ENCODE assay signal across 8 cellular contexts in the genomic region with DNA sequence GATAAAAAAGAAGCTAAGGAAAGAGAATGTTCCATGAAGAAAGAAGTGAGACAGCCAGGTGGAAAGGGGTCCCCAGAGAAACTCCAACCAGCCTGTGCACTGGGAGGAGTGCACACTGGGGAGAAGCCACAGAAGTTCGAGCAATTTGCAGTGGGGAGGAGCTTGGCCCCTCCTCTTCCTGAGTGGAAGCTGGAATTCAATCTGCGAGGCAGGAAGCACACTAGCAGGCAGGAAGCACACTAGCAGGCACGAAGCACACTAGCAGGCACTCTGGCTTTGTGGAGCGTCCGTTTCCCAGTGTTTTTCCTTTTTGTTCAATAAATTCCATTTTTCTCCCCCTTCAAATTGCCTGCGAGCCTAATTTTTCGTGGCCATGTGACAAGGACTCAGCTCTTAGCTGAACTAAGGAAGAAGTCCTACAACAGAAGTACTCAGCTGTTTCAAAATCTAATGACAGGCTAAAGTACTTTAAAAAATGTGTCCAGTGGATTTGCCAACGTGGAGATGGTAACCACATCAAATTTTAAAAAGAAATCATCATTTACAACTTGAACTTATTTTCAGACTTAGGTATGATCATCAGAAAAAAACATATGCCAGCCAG. TPM values are rescaled to one million over a fixed set of nuclear protein-coding genes. Genes with fewer than 3 reads are reported as not detected.
DNase-seq lines count a peak whose midpoint lies in the region; ATAC-seq and TF ChIP-seq lines count a peak whose summit lies in the region.

No MANE protein-coding gene starts in this region.

- peak overlapping the region; percentile 64 for H2BK120ac ChIP-seq in mesenchymal stem cell (ENCODE audit: low read depth, low read length)

- no peaks in the 10 kb centered on the region for H3K9me3 Mint-ChIP-seq in activated naive CD4-positive, alpha-beta T cell treated with anti-CD3 and anti-CD28 coated beads, Interleukin-2, amount 50 U/mL, for 72 hours

- no peak overlapping the region for H2AFZ ChIP-seq in mesenchymal stem cell (ENCODE audit: low read depth, low read length)

- H3K36me3 ChIP-seq in mesenchymal stem cell (ENCODE audit: control insufficient read depth in 1 of 2, insufficient read depth in 2 of 2, low read depth in 1 of 2, low read length in 2 of 2) (peaks cover 11 to 17% of the 10 kb centered on the region in 2 experiments), uterus (no peaks in the 10 kb centered on the region), prostate gland (no peaks in the 10 kb centered on the region)

- peak in 1 of 2 donors; percentile 36 for ATAC-seq in activated naive CD4-positive, alpha-beta T cell treated with anti-CD3 and anti-CD28 coated beads, Interleukin-2, amount 50 U/mL, for 72 hours
- no peak for ATAC-seq in HG03025 (IDR thresholded peaks at IDR 0.05; ENCODE audit: low FRiP score, unreplicated experiment)
- no peak for ATAC-seq in GM19351 (IDR thresholded peaks at IDR 0.05; ENCODE audit: unreplicated experiment)

- H2BK15ac ChIP-seq in mesenchymal stem cell (ENCODE audit: low read depth, poor library complexity, severe bottlenecking), result peak overlapping the region; percentile 6

- no peak overlapping the region for H3K14ac ChIP-seq in mesenchymal stem cell (ENCODE audit: low read length in 2 of 2)

- peak overlapping the region; percentile 71 for H4K8ac ChIP-seq in mesenchymal stem cell (ENCODE audit: low read length)

- peaks cover 3 to 8% of the 10 kb centered on the region in 2 donors for H3K36me3 Mint-ChIP-seq in activated naive CD4-positive, alpha-beta T cell treated with anti-CD3 and anti-CD28 coated beads, Interleukin-2, amount 50 U/mL, for 72 hours

- H3K4me1 ChIP-seq in mesenchymal stem cell (ENCODE audit: control insufficient read depth, insufficient read depth, low read depth, low read length) (peaks cover 2% of the 10 kb centered on the region), uterus (no peaks in the 10 kb centered on the region), prostate gland (replicated peaks) (no peaks in the 10 kb centered on the region)

- H2BK12ac ChIP-seq in mesenchymal stem cell (ENCODE audit: low read length in 2 of 2), result no peak overlapping the region

- H3K27me3 ChIP-seq in mesenchymal stem cell (ENCODE audit: control insufficient read depth in 1 of 2, insufficient read depth in 1 of 2, low read length in 2 of 2) (no peaks in the 10 kb centered on the region), uterus (no peaks in the 10 kb centered on the region), prostate gland (replicated peaks; ENCODE audit: insufficient read depth) (no peaks in the 10 kb centered on the region)

- TF ChIP-seq CTCF in uterus (IDR thresholded peaks at IDR 0.05) (no peak), prostate gland (IDR thresholded peaks at IDR 0.05) (no peak)

- DNase-seq in activated naive CD4-positive, alpha-beta T cell treated with anti-CD3 and anti-CD28 coated beads, Interleukin-2, amount 50 U/mL, for 72 hours (ENCODE audit: low spot score in 2 of 2), result no peak
- DNase-seq in activated naive CD4-positive, alpha-beta T cell treated with Interleukin-2 at 50 U/mL for 16 hours, result no peak
- DNase-seq in caudate nucleus (lab: John Stamatoyannopoulos, UW) (peak in 6 of 61 donors; percentile 2 to 18 (median 7)), mesenchymal stem cell (peak; percentile 63), uterus (peak; percentile 44 to 56), prostate gland (ENCODE audit: low spot score) (no peak)

- no peak overlapping the region for H3K4ac ChIP-seq in mesenchymal stem cell (ENCODE audit: low read depth in 1 of 2, low read length in 2 of 2)

- H4K91ac ChIP-seq in mesenchymal stem cell (ENCODE audit: low read length), result peak overlapping the region; percentile 21

- TF ChIP-seq POLR2A in uterus (IDR thresholded peaks at IDR 0.05) (peak in 1 of 2 donors; percentile 57), prostate gland (IDR thresholded peaks at IDR 0.05) (no peak)

- H3K4me3 ChIP-seq in mesenchymal stem cell (ENCODE audit: insufficient read depth in 1 of 2, low read depth in 1 of 2, low read length in 2 of 2) (peak overlapping the region in 1 of 2 experiments; percentile 23), uterus (no peak overlapping the region), prostate gland (no peak overlapping the region)

- H3K79me1 ChIP-seq in mesenchymal stem cell (replicated peaks; ENCODE audit: low read length, poor library complexity, severe bottlenecking), result peaks cover 5% of the 10 kb centered on the region

- H3K9me3 ChIP-seq in mesenchymal stem cell (ENCODE audit: control insufficient read depth, low read length), result no peaks in the 10 kb centered on the region
- no peaks in the 10 kb centered on the region for H3K9me3 ChIP-seq in uterus
- H3K9me3 ChIP-seq in prostate gland, result no peaks in the 10 kb centered on the region

- 29% methylated on average over 8 of the region's 8 CpGs for WGBS in mesenchymal stem cell
- 48% methylated on average over 8 of the region's 8 CpGs for whole genome bisulfite sequencing in prostate gland

- peak overlapping the region in 1 of 2 experiments; percentile 86 for H3K18ac ChIP-seq in mesenchymal stem cell (ENCODE audit: low read depth in 1 of 2, low read length in 2 of 2)

- no peak overlapping the region for H2AK5ac ChIP-seq in mesenchymal stem cell (ENCODE audit: low read length, severe bottlenecking)

- H2BK5ac ChIP-seq in mesenchymal stem cell (ENCODE audit: low read depth, low read length, poor library complexity, severe bottlenecking), result no peak overlapping the region

- peak overlapping the region; percentile 77 for H3K9ac ChIP-seq in mesenchymal stem cell (ENCODE audit: low read length)

- H3K27ac ChIP-seq in caudate nucleus (ENCODE audit: low read depth, low read length), result peak overlapping the region; percentile 21
- H3K27ac ChIP-seq in mesenchymal stem cell (ENCODE audit: low read length, poor library complexity, severe bottlenecking), result peak overlapping the region; percentile 29
- H3K27ac ChIP-seq in uterus, result peak overlapping the region; percentile 42 to 77
- H3K27ac ChIP-seq in prostate gland, result no peak overlapping the region

- peak overlapping the region; percentile 72 to 76 for H3K27ac Mint-ChIP-seq in activated naive CD4-positive, alpha-beta T cell treated with anti-CD3 and anti-CD28 coated beads, Interleukin-2, amount 50 U/mL, for 72 hours

- intact Hi-C loops in uterus (cut with DNase I; ENCODE audit: low total_unique reads) (no loop called here), prostate gland (cut with DNase I) (no loop called here)

- H3K4me2 ChIP-seq in mesenchymal stem cell (ENCODE audit: low read length, poor library complexity, severe bottlenecking), result no peak overlapping the region

- no peak overlapping the region for H3K23ac ChIP-seq in mesenchymal stem cell (ENCODE audit: low read length in 2 of 2)

RNA-seq across cellular contexts. Expression of a gene that starts 21.4 kb away (rescaled TPM):
- 1 to 10 TPM; 1.9 to 2.3 TPM for total RNA-seq in activated naive CD4-positive, alpha-beta T cell treated with anti-CD3 and anti-CD28 coated beads, Interleukin-2, amount 50 U/mL, for 72 hours
- polyA plus RNA-seq in mesenchymal stem cell (2013, experiment 1 of 2), result 22.1 TPM
- 21.5 TPM for polyA plus RNA-seq in mesenchymal stem cell (2013, experiment 2 of 2)
- total RNA-seq in uterus, result 10 to 100 TPM; 12.9 to 78.1 (median 27.5) TPM
- total RNA-seq in prostate gland, result 10 to 100 TPM; 21.9 to 23.6 TPM

RNA-seq across cellular contexts. Expression of a gene that starts 23.2 kb away (rescaled TPM):
- total RNA-seq in activated naive CD4-positive, alpha-beta T cell treated with anti-CD3 and anti-CD28 coated beads, Interleukin-2, amount 50 U/mL, for 72 hours, result 10 to 100 TPM; 10.9 to 13.2 TPM
- 3.8 TPM for polyA plus RNA-seq in mesenchymal stem cell (2013, experiment 1 of 2)
- polyA plus RNA-seq in mesenchymal stem cell (2013, experiment 2 of 2), result 4.8 TPM
- total RNA-seq in uterus (10 to 100 TPM in 2 of 4 donors, 1 to 10 TPM in 2; 5.6 to 35.6 (median 11.7) TPM), prostate gland (10 to 100 TPM; 10.5 to 13.3 TPM)

RNA-seq across cellular contexts. Expression of a gene that starts 23.6 kb away (rescaled TPM):
- total RNA-seq in activated naive CD4-positive, alpha-beta T cell treated with anti-CD3 and anti-CD28 coated beads, Interleukin-2, amount 50 U/mL, for 72 hours, result 100 to 1,000 TPM in 1 of 2 donors, 10 to 100 TPM in 1; 60.4 to 120 TPM
- polyA plus RNA-seq in mesenchymal stem cell (2013, experiment 1 of 2), result 73.3 TPM
- polyA plus RNA-seq in mesenchymal stem cell (2013, experiment 2 of 2), result 80.6 TPM
- total RNA-seq in uterus (10 to 100 TPM; 62.4 to 70.2 (median 69.0) TPM), prostate gland (10 to 100 TPM; 73.9 to 78.6 TPM)

Comparison
In these comparisons a context has a peak if more than half of its experiments do, and no peak if none do; other contexts are left out.
1. DNase-seq: peak in mesenchymal stem cell (single experiment) and uterus (2 of 2); none in activated naive CD4-positive, alpha-beta T cell treated with anti-CD3 and anti-CD28 coated beads, Interleukin-2, amount 50 U/mL, for 72 hours (0 of 2), activated naive CD4-positive, alpha-beta T cell treated with Interleukin-2 at 50 U/mL for 16 hours (single experiment) and prostate gland (single experiment).
2. H3K27ac ChIP-seq: peak in caudate nucleus (single experiment), mesenchymal stem cell (single experiment) and uterus (2 of 2); none in prostate gland (0 of 2).
3. RNA of a gene that starts 21.4 kb away (total RNA-seq): 12.9 to 78.1 TPM in uterus and 21.9 to 23.6 TPM in prostate gland; 1.9 to 2.3 TPM in activated naive CD4-positive, alpha-beta T cell treated with anti-CD3 and anti-CD28 coated beads, Interleukin-2, amount 50 U/mL, for 72 hours; every median in the first group is over 4 times any median in the second.